ENCODE assay signal across 12 cellular contexts in the genomic region with DNA sequence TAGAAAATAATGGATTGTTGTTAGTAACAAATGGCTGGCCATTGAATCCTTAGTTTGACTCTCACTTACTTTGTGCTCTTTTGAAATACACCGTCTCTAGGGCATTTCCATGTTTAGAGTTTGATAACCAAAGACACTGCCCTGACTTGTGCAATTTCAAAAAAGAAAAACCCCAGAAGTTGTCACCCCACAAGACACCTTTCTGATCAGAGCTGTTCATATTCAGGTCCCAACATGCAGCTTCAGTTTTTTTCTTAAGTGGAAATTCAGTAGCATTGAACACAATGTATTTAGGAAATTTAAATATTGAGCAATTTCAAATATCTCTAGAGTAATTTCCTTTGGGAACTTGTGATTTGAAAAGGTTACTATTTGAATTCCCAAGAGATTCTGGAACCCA. TPM values are rescaled to one million over a fixed set of nuclear protein-coding genes. Genes with fewer than 3 reads are reported as not detected.
A peak's percentile ranks its signal among the peaks of the same experiment; 100 is the strongest.
DNase-seq lines count a peak whose midpoint lies in the region; ATAC-seq and TF ChIP-seq lines count a peak whose summit lies in the region.
"Had no signal": no experiment of that assay in that cellular context is flagged by ENCODE, and none has a peak within 500 bp of the region (broad histone marks: within the 10 kb centered on the region; RNA-seq: fewer than 3 reads in every experiment).

No MANE protein-coding gene starts in this region.

- peaks cover 3% of the 10 kb centered on the region for H3F3A ChIP-seq in PC-3 (ENCODE audit: low read length, unreplicated experiment)

- H3K4me1 ChIP-seq in PC-3 (ENCODE audit: insufficient read depth, low read length): peaks cover 56% of the 10 kb centered on the region
- H3K4me1 ChIP-seq in breast epithelium: peaks cover 0 to 8% of the 10 kb centered on the region in 2 donors
- H3K4me1 ChIP-seq in mucosa of descending colon (ENCODE audit: low read depth): no peaks in the 10 kb centered on the region
- H3K4me1 ChIP-seq: A549 had no signal

- peak overlapping the region; percentile 81 for H3K27ac ChIP-seq in PC-3 (ENCODE audit: low read length)
- H3K27ac ChIP-seq in breast epithelium: peak overlapping the region; percentile 44 to 61
- peak overlapping the region; percentile 99 for H3K27ac ChIP-seq in epithelial cell of prostate
- H3K27ac ChIP-seq: A549 had no signal

- POLR2A ChIA-PET in PC-3 (lab: Charles Lee; ENCODE audit: unreplicated experiment): interaction anchor here (0.7 kb wide), 1 partner anchor 228 kb away, joined by 4 read pairs; no protein-coding TSS in a partner anchor

- no TSS peak for BruUV-seq in PC-3 (replicated peaks; lab: Mats Ljungman, UMichigan)

- intact Hi-C loops in PC-3 (cut with micrococcal nuclease): no loop called here
- intact Hi-C loops in breast epithelium (cut with DNase I; ENCODE audit: low total_unique reads): no loop called here
- intact Hi-C loops in mucosa of descending colon (cut with DNase I, micrococcal nuclease): no loop called here

- H3K4me2 ChIP-seq in PC-3 (ENCODE audit: low read length): peak overlapping the region; percentile 77
- H3K4me2 ChIP-seq: A549 had no signal

- H3K4me3 ChIP-seq in PC-3 (ENCODE audit: low read length) (no peak overlapping the region), breast epithelium (no peak overlapping the region), mucosa of descending colon (no peak overlapping the region)
- H3K4me3 ChIP-seq: A549 had no signal

- H3K36me3 ChIP-seq in PC-3 (ENCODE audit: low read depth, low read length): no peaks in the 10 kb centered on the region
- H3K36me3 ChIP-seq in breast epithelium: no peaks in the 10 kb centered on the region
- no peaks in the 10 kb centered on the region for H3K36me3 ChIP-seq in mucosa of descending colon (ENCODE audit: low read depth)

- H3K27me3 ChIP-seq in PC-3 (ENCODE audit: low read length) (no peaks in the 10 kb centered on the region), breast epithelium (no peaks in the 10 kb centered on the region)

- H3K79me2 ChIP-seq in PC-3 (ENCODE audit: low read length): peaks cover 9% of the 10 kb centered on the region

- H3K9me3 ChIP-seq in PC-3 (ENCODE audit: low read length) (no peaks in the 10 kb centered on the region), breast epithelium (no peaks in the 10 kb centered on the region), mucosa of descending colon (no peaks in the 10 kb centered on the region)
- H3K9me3 ChIP-seq: A549 had no signal

- CTCF ChIA-PET in PC-3 (lab: Charles Lee): interaction anchor here (2.9 kb wide), 1 partner anchor 19 kb away, joined by 7 read pairs; the partner anchor contains the start of gene CRYBG1

- no peak overlapping the region for H2AFZ ChIP-seq in PC-3 (ENCODE audit: low read length)

- ATAC-seq in PC-3 (no peak), HG03354 (IDR thresholded peaks at IDR 0.05; ENCODE audit: poor library complexity, severe bottlenecking, unreplicated experiment) (no peak), mucosa of descending colon (no peak)
- ATAC-seq: A549; CD8-positive, alpha-beta T cell; HCT116 had no signal

- H3K9ac ChIP-seq in PC-3 (ENCODE audit: low read length): no peak overlapping the region

- TF ChIP-seq CTCF in PC-3 (conservative IDR thresholded peaks at IDR 0.05; ENCODE audit: low read depth, low read length): no peak
- no peak for TF ChIP-seq CTCF in breast epithelium (IDR thresholded peaks at IDR 0.05)
- no peak for TF ChIP-seq CTCF in mucosa of descending colon (IDR thresholded peaks at IDR 0.05)

- no peak for DNase-seq in PC-3
- DNase-seq in breast epithelium (ENCODE audit: low spot score in 2 of 2): no peak
- DNase-seq in epithelial cell of prostate (ENCODE audit: low read depth, low spot score): no peak
- no peak for DNase-seq in DMS53 treated with DMSO at 0.1 percent for 48 hours (lab: John Stamatoyannopoulos, UW; ENCODE audit: unreplicated experiment)
- no peak for DNase-seq in foreskin melanocyte
- DNase-seq in mucosa of descending colon: no peak
- DNase-seq: CD8-positive, alpha-beta T cell; COR-L47; GF-D8 had no signal

- no peak for TF ChIP-seq POLR2A in breast epithelium (IDR thresholded peaks at IDR 0.05)

- H4K20me1 ChIP-seq in PC-3 (ENCODE audit: low read length): no peaks in the 10 kb centered on the region

- H3K9me2 ChIP-seq in PC-3 (replicated peaks; ENCODE audit: low read length): no peaks in the 10 kb centered on the region

RNA-seq across cellular contexts. Expression of gene CRYBG1, which starts 19.4 kb away (rescaled TPM):
- total RNA-seq in PC-3 (2014; rRNA removed) (19.9 and 22.2 TPM in 2 replicates), breast epithelium (100 to 1,000 TPM in 1 of 3 donors, 10 to 100 TPM in 2; 30.9 to 142 (median 38.3) TPM), mucosa of descending colon (10 to 100 TPM; 26.6 to 93.0 (median 86.4) TPM)

RNA-seq across cellular contexts. Expression of gene ATG5, which starts 54.4 kb away (rescaled TPM):
- total RNA-seq in PC-3 (2014; rRNA removed) (38.5 and 38.8 TPM in 2 replicates), breast epithelium (10 to 100 TPM; 35.8 to 51.1 (median 45.9) TPM), mucosa of descending colon (10 to 100 TPM; 39.4 to 51.6 (median 43.0) TPM)
